In the genomic region with DNA sequence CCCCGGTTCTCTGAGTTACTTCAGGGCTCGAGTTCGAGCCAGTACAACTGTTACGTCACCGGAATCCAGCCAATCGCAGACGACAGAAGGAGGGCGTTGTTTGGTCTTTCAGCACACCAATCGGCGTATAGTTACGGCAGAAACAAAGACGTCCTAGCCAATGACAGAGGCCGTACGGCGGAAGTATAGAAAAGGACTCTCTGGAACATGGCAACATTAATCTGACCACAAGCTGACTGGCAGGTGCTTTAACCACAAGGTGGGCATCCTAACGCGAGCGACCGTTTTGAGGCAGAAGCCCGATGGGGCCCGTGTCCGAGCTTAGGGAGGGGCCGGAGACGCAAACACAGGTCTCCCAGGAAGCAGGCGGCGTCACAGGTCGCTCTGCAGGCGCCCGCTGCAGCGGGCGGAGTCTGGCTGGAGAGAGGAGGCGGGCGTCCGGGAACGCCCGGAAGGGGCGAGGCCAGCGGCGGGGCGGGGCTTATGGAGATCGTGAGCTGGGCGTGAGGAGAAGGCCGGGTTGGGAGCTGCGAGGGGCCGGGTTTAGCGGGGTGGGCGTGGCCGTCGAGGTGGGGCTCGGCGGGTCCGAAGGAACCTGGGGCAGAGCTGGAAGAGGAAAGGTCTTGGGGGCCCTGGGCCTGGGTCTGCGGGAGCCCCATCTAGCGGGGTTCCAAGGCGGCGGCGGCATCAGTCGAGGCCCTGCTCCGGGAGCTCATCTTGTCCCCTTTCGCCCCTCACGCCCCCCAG, we compare ENCODE assay signal across 1 cellular context.
A peak's percentile ranks its signal among the peaks of the same experiment; 100 is the strongest.
TF ChIP-seq lines count a peak whose summit lies in the region.

A gene with protein sequence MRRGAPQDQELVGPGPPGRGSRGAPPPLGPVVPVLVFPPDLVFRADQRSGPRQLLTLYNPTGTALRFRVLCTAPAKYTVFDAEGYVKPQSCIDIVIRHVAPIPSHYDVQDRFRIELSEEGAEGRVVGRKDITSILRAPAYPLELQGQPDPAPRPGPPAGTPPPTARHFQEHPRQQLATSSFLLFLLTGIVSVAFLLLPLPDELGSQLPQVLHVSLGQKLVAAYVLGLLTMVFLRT (plus strand): TSS at position 558 of the 747 bp plus-strand sequence. CDS start 252 bp downstream, outside the sequence.

TF ChIP-seq in K562, 482 proteins besides CTCF, POLR2A, EP300 and RAD21 (continued from another document and continues in another):
- TF ChIP-seq HINFP (tag; conservative IDR thresholded peaks at IDR 0.05; ENCODE audit: low read depth) (no peak), SP1 (CRISPR knock-in tag; IDR thresholded peaks at IDR 0.05) (peak; percentile 89), ESRRA (IDR thresholded peaks at IDR 0.05; ENCODE audit: borderline replicate concordance, low read depth) (peak; percentile 92; the same call in 1 of the 2 replicates), ARID4B (CRISPR knock-in tag; IDR thresholded peaks at IDR 0.05) (peak; percentile 75), TFAP4 (CRISPR knock-in tag; IDR thresholded peaks at IDR 0.05; ENCODE audit: borderline replicate concordance) (peak; percentile 74), NRF1 (conservative IDR thresholded peaks at IDR 0.05 in 1 of 2, IDR thresholded peaks at IDR 0.05 in 1 of 2) (peak; percentile 70 to 71), NFRKB (IDR thresholded peaks at IDR 0.05; ENCODE audit: low read depth) (no peak; the same call in 1 of the 2 replicates), ATF3 (IDR thresholded peaks at IDR 0.05) (peak; percentile 99), ATF3 (CRISPR knock-in tag; conservative IDR thresholded peaks at IDR 0.05) (peak; percentile 79; the same call in 1 of the 2 replicates), TCF7L2 (IDR thresholded peaks at IDR 0.05; ENCODE audit: low read depth, low read length) (peak; percentile 73), ZBTB1 (CRISPR knock-in tag; IDR thresholded peaks at IDR 0.05; ENCODE audit: borderline replicate concordance, low read depth) (no peak), ATF7 (IDR thresholded peaks at IDR 0.05) (peak; percentile 98), CCNT2 (IDR thresholded peaks at IDR 0.05; ENCODE audit: borderline replicate concordance, extremely low read depth, insufficient read length, low read depth, low read length) (peak; percentile 91), GATA2 (CRISPR knock-in tag; IDR thresholded peaks at IDR 0.05) (no peak), KDM2B (CRISPR knock-in tag; IDR thresholded peaks at IDR 0.05) (no peak), ZNF76 (CRISPR knock-in tag; IDR thresholded peaks at IDR 0.05; ENCODE audit: borderline replicate concordance) (no peak), NKRF (IDR thresholded peaks at IDR 0.05; ENCODE audit: borderline replicate concordance) (peak; percentile 92), ARNT (IDR thresholded peaks at IDR 0.05) (0 out of 4 replicates have a peak, but pooled peaks of 1 of the 2 experiments have one; percentile 62), RB1 (IDR thresholded peaks at IDR 0.05; ENCODE audit: low read depth) (peak; percentile 38; the same call in 1 of the 2 replicates), FOXK2 (conservative IDR thresholded peaks at IDR 0.05 in 1 of 2, IDR thresholded peaks at IDR 0.05 in 1 of 2; ENCODE audit: low read depth in 2 of 2) (peak; percentile 92 to 93), SIN3B (IDR thresholded peaks at IDR 0.05; ENCODE audit: low read depth) (peak; percentile 80), PHB (CRISPR knock-in tag; IDR thresholded peaks at IDR 0.05) (no peak), ZNF197 (CRISPR knock-in tag; IDR thresholded peaks at IDR 0.05; ENCODE audit: low read depth) (peak; percentile 45; the same call in 1 of the 2 replicates), U2AF1 (optimal IDR thresholded peaks at IDR 0.05; ENCODE audit: low read depth, low read length) (no peak), ELF2 (CRISPR knock-in tag; IDR thresholded peaks at IDR 0.05) (peak; percentile 94), ERF (CRISPR knock-in tag; IDR thresholded peaks at IDR 0.05) (0 out of 2 replicates have a peak, but pooled peaks have one; percentile 16), MBD1 (CRISPR knock-in tag; IDR thresholded peaks at IDR 0.05) (no peak), HDAC2 (IDR thresholded peaks at IDR 0.05) (peak; percentile 66), KDM5B (IDR thresholded peaks at IDR 0.05; ENCODE audit: insufficient replicate concordance, low read depth, low read length) (peak; percentile 63), ZNF695 (CRISPR knock-in tag; IDR thresholded peaks at IDR 0.05) (0 out of 2 replicates have a peak, but pooled peaks have one; percentile 37), RBM25 (IDR thresholded peaks at IDR 0.05; ENCODE audit: low read depth, low read length, severe bottlenecking) (peak; percentile 85), ELF1 (tag; IDR thresholded peaks at IDR 0.05) (peak; percentile 95), POLR2H (tag; IDR thresholded peaks at IDR 0.05; ENCODE audit: low read depth) (peak; percentile 86)
- TF ChIP-seq, protein P1, sequence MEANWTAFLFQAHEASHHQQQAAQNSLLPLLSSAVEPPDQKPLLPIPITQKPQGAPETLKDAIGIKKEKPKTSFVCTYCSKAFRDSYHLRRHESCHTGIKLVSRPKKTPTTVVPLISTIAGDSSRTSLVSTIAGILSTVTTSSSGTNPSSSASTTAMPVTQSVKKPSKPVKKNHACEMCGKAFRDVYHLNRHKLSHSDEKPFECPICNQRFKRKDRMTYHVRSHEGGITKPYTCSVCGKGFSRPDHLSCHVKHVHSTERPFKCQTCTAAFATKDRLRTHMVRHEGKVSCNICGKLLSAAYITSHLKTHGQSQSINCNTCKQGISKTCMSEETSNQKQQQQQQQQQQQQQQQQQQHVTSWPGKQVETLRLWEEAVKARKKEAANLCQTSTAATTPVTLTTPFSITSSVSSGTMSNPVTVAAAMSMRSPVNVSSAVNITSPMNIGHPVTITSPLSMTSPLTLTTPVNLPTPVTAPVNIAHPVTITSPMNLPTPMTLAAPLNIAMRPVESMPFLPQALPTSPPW (CRISPR knock-in tag; IDR thresholded peaks at IDR 0.05): peak; percentile 71
- TF ChIP-seq, protein P2, sequence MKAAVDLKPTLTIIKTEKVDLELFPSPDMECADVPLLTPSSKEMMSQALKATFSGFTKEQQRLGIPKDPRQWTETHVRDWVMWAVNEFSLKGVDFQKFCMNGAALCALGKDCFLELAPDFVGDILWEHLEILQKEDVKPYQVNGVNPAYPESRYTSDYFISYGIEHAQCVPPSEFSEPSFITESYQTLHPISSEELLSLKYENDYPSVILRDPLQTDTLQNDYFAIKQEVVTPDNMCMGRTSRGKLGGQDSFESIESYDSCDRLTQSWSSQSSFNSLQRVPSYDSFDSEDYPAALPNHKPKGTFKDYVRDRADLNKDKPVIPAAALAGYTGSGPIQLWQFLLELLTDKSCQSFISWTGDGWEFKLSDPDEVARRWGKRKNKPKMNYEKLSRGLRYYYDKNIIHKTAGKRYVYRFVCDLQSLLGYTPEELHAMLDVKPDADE (conservative IDR thresholded peaks at IDR 0.05; ENCODE audit: control insufficient read depth, low read depth, low read length): peak; percentile 18; the same call in 1 of the 2 replicates
- TF ChIP-seq, protein P3, sequence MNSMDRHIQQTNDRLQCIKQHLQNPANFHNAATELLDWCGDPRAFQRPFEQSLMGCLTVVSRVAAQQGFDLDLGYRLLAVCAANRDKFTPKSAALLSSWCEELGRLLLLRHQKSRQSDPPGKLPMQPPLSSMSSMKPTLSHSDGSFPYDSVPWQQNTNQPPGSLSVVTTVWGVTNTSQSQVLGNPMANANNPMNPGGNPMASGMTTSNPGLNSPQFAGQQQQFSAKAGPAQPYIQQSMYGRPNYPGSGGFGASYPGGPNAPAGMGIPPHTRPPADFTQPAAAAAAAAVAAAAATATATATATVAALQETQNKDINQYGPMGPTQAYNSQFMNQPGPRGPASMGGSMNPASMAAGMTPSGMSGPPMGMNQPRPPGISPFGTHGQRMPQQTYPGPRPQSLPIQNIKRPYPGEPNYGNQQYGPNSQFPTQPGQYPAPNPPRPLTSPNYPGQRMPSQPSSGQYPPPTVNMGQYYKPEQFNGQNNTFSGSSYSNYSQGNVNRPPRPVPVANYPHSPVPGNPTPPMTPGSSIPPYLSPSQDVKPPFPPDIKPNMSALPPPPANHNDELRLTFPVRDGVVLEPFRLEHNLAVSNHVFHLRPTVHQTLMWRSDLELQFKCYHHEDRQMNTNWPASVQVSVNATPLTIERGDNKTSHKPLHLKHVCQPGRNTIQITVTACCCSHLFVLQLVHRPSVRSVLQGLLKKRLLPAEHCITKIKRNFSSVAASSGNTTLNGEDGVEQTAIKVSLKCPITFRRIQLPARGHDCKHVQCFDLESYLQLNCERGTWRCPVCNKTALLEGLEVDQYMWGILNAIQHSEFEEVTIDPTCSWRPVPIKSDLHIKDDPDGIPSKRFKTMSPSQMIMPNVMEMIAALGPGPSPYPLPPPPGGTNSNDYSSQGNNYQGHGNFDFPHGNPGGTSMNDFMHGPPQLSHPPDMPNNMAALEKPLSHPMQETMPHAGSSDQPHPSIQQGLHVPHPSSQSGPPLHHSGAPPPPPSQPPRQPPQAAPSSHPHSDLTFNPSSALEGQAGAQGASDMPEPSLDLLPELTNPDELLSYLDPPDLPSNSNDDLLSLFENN (IDR thresholded peaks at IDR 0.05; ENCODE audit: low read depth in 2 of 2, low read length in 2 of 2): peak in 1 of 2 experiments; percentile 42; a peak in 1 of 4 replicates
